ENCODE assay signal across 1 cellular context in genomic region chr13:44734204-44734707, GRCh38.
TF ChIP-seq lines count a peak whose summit lies in the region.

No MANE protein-coding gene starts in this region.

TF ChIP-seq in SK-N-SH, 30 proteins besides CTCF, POLR2A, EP300 and RAD21 (continued from another document):
- TF ChIP-seq PBX3 (IDR thresholded peaks at IDR 0.05) (peak; percentile 53; the same call in 1 of the 2 replicates), FOXJ3 (CRISPR knock-in tag; IDR thresholded peaks at IDR 0.05) (no peak), TCF12 (IDR thresholded peaks at IDR 0.05) (peak; percentile 81), POLR2AphosphoS5 (IDR thresholded peaks at IDR 0.05; ENCODE audit: low read depth, low read length) (peak; percentile 19; the same call in 1 of the 2 replicates), SIN3A (IDR thresholded peaks at IDR 0.05; ENCODE audit: borderline replicate concordance, low read depth, low read length) (no peak), SMC3 (IDR thresholded peaks at IDR 0.05; ENCODE audit: low read depth, low read length) (no peak), EZH2phosphoT487 (IDR thresholded peaks at IDR 0.05; ENCODE audit: borderline replicate concordance, low read depth) (no peak), RFX5 (IDR thresholded peaks at IDR 0.05; ENCODE audit: low read length) (no peak), YY1 (IDR thresholded peaks at IDR 0.05; ENCODE audit: low read depth) (no peak), GABPA (IDR thresholded peaks at IDR 0.05; ENCODE audit: low read depth) (no peak), TAF1 (IDR thresholded peaks at IDR 0.05; ENCODE audit: borderline replicate concordance, low read depth, low read length) (no peak), RCOR1 (IDR thresholded peaks at IDR 0.05; ENCODE audit: low read length) (peak; percentile 77; the same call in 1 of the 2 replicates), MXI1 (IDR thresholded peaks at IDR 0.05; ENCODE audit: low read depth, low read length) (no peak; the same call in 1 of the 2 replicates), NFIC (IDR thresholded peaks at IDR 0.05; ENCODE audit: borderline replicate concordance) (peak; percentile 94), JUND (IDR thresholded peaks at IDR 0.05) (peak; percentile 6; the same call in 1 of the 2 replicates), CHD2 (IDR thresholded peaks at IDR 0.05; ENCODE audit: low read length, partially characterized antibody) (peak; percentile 61)
- TF ChIP-seq, protein P1, sequence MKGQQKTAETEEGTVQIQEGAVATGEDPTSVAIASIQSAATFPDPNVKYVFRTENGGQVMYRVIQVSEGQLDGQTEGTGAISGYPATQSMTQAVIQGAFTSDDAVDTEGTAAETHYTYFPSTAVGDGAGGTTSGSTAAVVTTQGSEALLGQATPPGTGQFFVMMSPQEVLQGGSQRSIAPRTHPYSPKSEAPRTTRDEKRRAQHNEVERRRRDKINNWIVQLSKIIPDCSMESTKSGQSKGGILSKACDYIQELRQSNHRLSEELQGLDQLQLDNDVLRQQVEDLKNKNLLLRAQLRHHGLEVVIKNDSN (IDR thresholded peaks at IDR 0.05; ENCODE audit: borderline replicate concordance, low read depth) = no peak
